Comparison of ENCODE assay signal across 1 cellular context in genomic region chr3:57011022-57011421, GRCh38.
TF ChIP-seq lines count a peak whose summit lies in the region.

No MANE protein-coding gene starts in this region.

TF ChIP-seq in K562, 482 proteins besides CTCF, POLR2A, EP300 and RAD21:
- TF ChIP-seq BRCA1 (IDR thresholded peaks at IDR 0.05): no peak
- no peak for TF ChIP-seq BRCA1 (CRISPR knock-in tag; IDR thresholded peaks at IDR 0.05)
- no peak for TF ChIP-seq ZHX1 (conservative IDR thresholded peaks at IDR 0.05; ENCODE audit: low read length)
- TF ChIP-seq SAFB (IDR thresholded peaks at IDR 0.05; ENCODE audit: borderline replicate concordance, low read depth, low read length): no peak
